Comparison of ENCODE assay signal across 1 cellular context in the genomic region with DNA sequence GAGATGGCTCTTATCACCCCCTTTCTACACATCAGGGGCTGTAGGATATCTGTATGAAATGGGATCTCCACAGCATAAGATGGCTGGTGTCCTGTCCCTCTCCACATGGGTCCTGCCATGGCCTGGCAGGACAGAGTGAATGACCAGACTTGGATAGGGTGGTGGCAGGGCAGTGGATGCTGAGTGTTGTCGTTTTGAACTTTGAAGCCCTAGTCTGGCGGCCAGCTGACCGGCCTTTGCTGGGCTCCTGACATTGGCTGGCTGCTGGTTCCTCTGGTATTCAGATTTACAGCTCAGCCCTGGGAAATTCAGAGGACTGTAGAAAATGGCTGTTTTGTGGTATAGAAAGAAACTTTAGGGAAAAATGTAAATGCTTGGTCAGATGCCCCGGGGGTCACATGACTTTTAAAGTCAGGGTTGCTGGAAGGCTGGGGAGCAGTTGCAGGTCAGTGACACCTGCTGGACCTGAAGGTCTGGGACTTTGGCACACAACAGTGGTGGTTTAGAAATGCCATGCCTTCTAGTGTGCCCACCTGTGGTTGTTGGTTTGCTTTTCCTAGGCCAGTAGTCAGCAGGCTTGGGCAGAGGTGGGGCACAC.
TF ChIP-seq lines count a peak whose summit lies in the region.

No MANE protein-coding gene starts in this region.

TF ChIP-seq in WTC11, 78 proteins besides CTCF, POLR2A, EP300 and RAD21 (continued from another document):
- TF ChIP-seq NFYB (CRISPR knock-in tag; conservative IDR thresholded peaks at IDR 0.05; ENCODE audit: low read depth) (no peak), ZNF138 (CRISPR knock-in tag; conservative IDR thresholded peaks at IDR 0.05) (no peak), MXD4 (CRISPR knock-in tag; IDR thresholded peaks at IDR 0.05; ENCODE audit: borderline replicate concordance) (no peak)
- TF ChIP-seq, protein P1, sequence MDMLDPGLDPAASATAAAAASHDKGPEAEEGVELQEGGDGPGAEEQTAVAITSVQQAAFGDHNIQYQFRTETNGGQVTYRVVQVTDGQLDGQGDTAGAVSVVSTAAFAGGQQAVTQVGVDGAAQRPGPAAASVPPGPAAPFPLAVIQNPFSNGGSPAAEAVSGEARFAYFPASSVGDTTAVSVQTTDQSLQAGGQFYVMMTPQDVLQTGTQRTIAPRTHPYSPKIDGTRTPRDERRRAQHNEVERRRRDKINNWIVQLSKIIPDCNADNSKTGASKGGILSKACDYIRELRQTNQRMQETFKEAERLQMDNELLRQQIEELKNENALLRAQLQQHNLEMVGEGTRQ (CRISPR knock-in tag; IDR thresholded peaks at IDR 0.05), result peak; percentile 53; the same call in 1 of the 2 replicates
- TF ChIP-seq, protein P2, sequence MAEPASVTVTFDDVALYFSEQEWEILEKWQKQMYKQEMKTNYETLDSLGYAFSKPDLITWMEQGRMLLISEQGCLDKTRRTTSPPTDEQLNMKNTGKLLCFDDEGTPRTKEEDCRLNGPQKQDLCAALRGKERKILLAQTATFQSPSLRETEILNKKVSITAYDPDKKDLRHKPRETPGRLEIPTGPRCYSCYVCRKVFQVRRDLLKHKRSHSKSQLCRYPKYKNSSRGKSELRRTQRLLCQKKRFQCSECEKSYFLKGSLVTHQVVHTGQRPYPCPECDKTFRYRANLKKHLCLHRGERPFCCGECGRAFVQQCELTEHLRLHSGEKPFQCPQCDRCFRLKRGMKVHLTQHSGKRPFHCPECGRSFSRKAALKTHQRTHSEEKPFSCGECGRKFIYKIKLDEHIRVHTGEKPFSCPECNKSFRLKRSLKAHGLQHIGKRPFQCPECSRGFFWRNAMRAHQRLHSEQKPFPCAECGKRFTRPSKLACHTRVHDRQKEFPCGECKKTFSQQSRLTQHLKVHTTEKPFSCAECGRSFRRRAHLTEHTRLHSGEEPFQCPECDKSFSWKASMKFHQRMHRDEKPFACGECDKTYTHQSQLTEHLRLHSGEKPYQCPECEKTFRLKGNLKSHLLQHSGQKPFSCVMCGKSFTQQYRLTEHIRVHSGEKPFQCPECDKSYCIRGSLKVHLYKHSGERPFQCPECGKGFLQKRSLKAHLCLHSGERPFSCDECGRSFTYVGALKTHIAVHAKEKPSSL (CRISPR knock-in tag; conservative IDR thresholded peaks at IDR 0.05), result no peak
